ENCODE assay signal across 17 cellular contexts in the genomic region with DNA sequence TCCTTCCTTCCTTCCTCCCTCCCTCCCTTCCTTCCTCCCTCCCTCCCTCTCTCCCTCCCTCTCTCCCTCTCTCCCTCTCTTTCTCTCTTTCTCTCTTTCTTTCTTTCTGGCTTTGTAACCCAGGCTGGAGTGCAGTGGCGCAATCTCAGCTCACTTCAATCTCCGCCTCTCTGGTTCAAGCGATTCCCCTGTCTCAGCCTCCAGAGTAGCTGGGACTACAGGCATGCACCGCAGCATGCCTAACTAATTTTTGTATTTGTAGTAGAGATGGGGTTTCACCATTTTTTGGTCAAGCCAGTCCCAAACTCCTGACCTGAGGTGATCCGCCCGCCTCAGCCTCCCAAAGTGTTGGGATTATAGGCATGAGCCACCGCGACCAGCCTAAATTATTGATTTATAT. TPM values are rescaled to one million over a fixed set of nuclear protein-coding genes. Genes with fewer than 3 reads are reported as not detected.
"Had no signal": no experiment of that assay in that cellular context is flagged by ENCODE, and none has a peak within 500 bp of the region (broad histone marks: within the 10 kb centered on the region; RNA-seq: fewer than 3 reads in every experiment).

No MANE protein-coding gene starts in this region.

RNA-seq across cellular contexts. Expression of a gene that starts 1.8 kb away (rescaled TPM):
- total RNA-seq: activated CD4-positive, alpha-beta memory T cell treated with anti-CD3 and anti-CD28 coated beads, Interleukin-2, amount 10 ng/mL, durations not matched to agents 7 days and 5 days; activated CD4-positive, alpha-beta T cell treated with anti-CD3 and anti-CD28 coated beads, Interleukin-2, amount 10 ng/mL, durations not matched to agents 7 days and 5 days; activated naive CD4-positive, alpha-beta T cell treated with anti-CD3 and anti-CD28 coated beads, Interleukin-2, amount 50 U/mL, for 72 hours; activated naive CD8-positive, alpha-beta T cell treated with anti-CD3 and anti-CD28 coated beads, Interleukin-2, amount 10 ng/mL, durations not matched to agents 7 days and 5 days; activated T-cell treated with anti-CD3 and anti-CD28 coated beads, Interleukin-2, amount 50 U/mL, for 72 hours; bronchial epithelial cell; chondrocyte; dermis blood vessel endothelial cell; foreskin keratinocyte; T-cell; T-helper 2 cell treated with Interferon-gamma antibody and Interleukin-4, amounts not matched to agents 100 ng/mL and 5 ng/mL, for 36 hours had no signal
- polyA plus RNA-seq: fibroblast of lung, foreskin keratinocyte had no signal

RNA-seq across cellular contexts. Expression of a gene that starts 18.8 kb away (rescaled TPM):
- total RNA-seq: activated CD4-positive, alpha-beta memory T cell treated with anti-CD3 and anti-CD28 coated beads, Interleukin-2, amount 10 ng/mL, durations not matched to agents 7 days and 5 days; activated CD4-positive, alpha-beta T cell treated with anti-CD3 and anti-CD28 coated beads, Interleukin-2, amount 10 ng/mL, durations not matched to agents 7 days and 5 days; activated naive CD4-positive, alpha-beta T cell treated with anti-CD3 and anti-CD28 coated beads, Interleukin-2, amount 50 U/mL, for 72 hours; activated naive CD8-positive, alpha-beta T cell treated with anti-CD3 and anti-CD28 coated beads, Interleukin-2, amount 10 ng/mL, durations not matched to agents 7 days and 5 days; activated T-cell treated with anti-CD3 and anti-CD28 coated beads, Interleukin-2, amount 50 U/mL, for 72 hours; astrocyte; bronchial epithelial cell; chondrocyte; dermis blood vessel endothelial cell; esophagus muscularis mucosa; fibroblast of lung; foreskin keratinocyte; gastrocnemius medialis; T-cell; T-helper 2 cell treated with Interferon-gamma antibody and Interleukin-4, amounts not matched to agents 100 ng/mL and 5 ng/mL, for 36 hours; WTC11 had no signal
- polyA plus RNA-seq: fibroblast of lung, foreskin keratinocyte had no signal

RNA-seq across cellular contexts. Expression of a gene that starts 37.5 kb away (rescaled TPM):
- total RNA-seq: activated CD4-positive, alpha-beta memory T cell treated with anti-CD3 and anti-CD28 coated beads, Interleukin-2, amount 10 ng/mL, durations not matched to agents 7 days and 5 days; activated CD4-positive, alpha-beta T cell treated with anti-CD3 and anti-CD28 coated beads, Interleukin-2, amount 10 ng/mL, durations not matched to agents 7 days and 5 days; activated naive CD4-positive, alpha-beta T cell treated with anti-CD3 and anti-CD28 coated beads, Interleukin-2, amount 50 U/mL, for 72 hours; activated naive CD8-positive, alpha-beta T cell treated with anti-CD3 and anti-CD28 coated beads, Interleukin-2, amount 10 ng/mL, durations not matched to agents 7 days and 5 days; activated T-cell treated with anti-CD3 and anti-CD28 coated beads, Interleukin-2, amount 50 U/mL, for 72 hours; astrocyte; bronchial epithelial cell; chondrocyte; dermis blood vessel endothelial cell; esophagus muscularis mucosa; fibroblast of lung; foreskin keratinocyte; gastrocnemius medialis; T-cell; T-helper 2 cell treated with Interferon-gamma antibody and Interleukin-4, amounts not matched to agents 100 ng/mL and 5 ng/mL, for 36 hours; WTC11 had no signal
- polyA plus RNA-seq: adipose tissue, fibroblast of lung, foreskin keratinocyte had no signal
